12 cellular contexts compared by ENCODE assay signal in genomic region chr14:61811882-61812346, GRCh38. TPM values are rescaled to one million over a fixed set of nuclear protein-coding genes. Genes with fewer than 3 reads are reported as not detected.
A peak's percentile ranks its signal among the peaks of the same experiment; 100 is the strongest.
DNase-seq lines count a peak whose midpoint lies in the region; ATAC-seq and TF ChIP-seq lines count a peak whose summit lies in the region.
"Had no signal": no experiment of that assay in that cellular context is flagged by ENCODE, and none has a peak within 500 bp of the region (broad histone marks: within the 10 kb centered on the region; RNA-seq: fewer than 3 reads in every experiment).

No MANE protein-coding gene starts in this region.

- H3K4me1 Mint-ChIP-seq in memory B cell = peaks cover 9% of the 10 kb centered on the region
- H3K4me1 Mint-ChIP-seq in type B pancreatic cell (ENCODE audit: unreplicated experiment) = peaks cover under 1% of the 10 kb centered on the region

- H3K27me3 Mint-ChIP-seq in memory B cell = peaks cover 20% of the 10 kb centered on the region
- peaks cover 74% of the 10 kb centered on the region for H3K27me3 Mint-ChIP-seq in type B pancreatic cell

- H3K27ac Mint-ChIP-seq in memory B cell = no peak overlapping the region
- peak overlapping the region; percentile 32 for H3K27ac Mint-ChIP-seq in type B pancreatic cell

- no peaks in the 10 kb centered on the region for H3K9me3 ChIP-seq in left ventricle myocardium inferior (replicated peaks)
- no peaks in the 10 kb centered on the region for H3K9me3 ChIP-seq in adipocyte (ENCODE audit: control insufficient read depth, low read length)
- H3K9me3 ChIP-seq: Caco-2 had no signal

- H3K4me1 ChIP-seq in left ventricle myocardium inferior (peaks cover 6% of the 10 kb centered on the region), adipocyte (ENCODE audit: control insufficient read depth, insufficient read depth, low read length) (peaks cover 4% of the 10 kb centered on the region)
- H3K4me1 ChIP-seq: Caco-2 had no signal

- intact Hi-C loops in left ventricle myocardium inferior (cut with micrococcal nuclease) (no loop called here), left cardiac atrium (cut with DNase I) (no loop called here)

- H3K9me3 Mint-ChIP-seq in memory B cell (no peaks in the 10 kb centered on the region), type B pancreatic cell (no peaks in the 10 kb centered on the region)

- H3K4me3 ChIP-seq in left ventricle myocardium inferior (peak overlapping the region; percentile 66), adipocyte (ENCODE audit: low read length) (peak overlapping the region; percentile 52)

- TF ChIP-seq CTCF in left ventricle myocardium inferior (IDR thresholded peaks at IDR 0.05; ENCODE audit: borderline replicate concordance) (no peak), type B pancreatic cell (conservative IDR thresholded peaks at IDR 0.05) (no peak)

- no peaks in the 10 kb centered on the region for H3K36me3 ChIP-seq in left ventricle myocardium inferior
- H3K36me3 ChIP-seq in adipocyte (ENCODE audit: control insufficient read depth, insufficient read depth, low read length, severe bottlenecking) = no peaks in the 10 kb centered on the region

- no peak for ATAC-seq in left cardiac atrium
- ATAC-seq in memory B cell (ENCODE audit: low read depth) = no peak
- ATAC-seq in HG02973 (IDR thresholded peaks at IDR 0.05; ENCODE audit: unreplicated experiment) = no peak
- no peak for ATAC-seq in HG03460 (IDR thresholded peaks at IDR 0.05; ENCODE audit: unreplicated experiment)

- H3K4me3 Mint-ChIP-seq in memory B cell = peak overlapping the region; percentile 80
- peak overlapping the region; percentile 90 for H3K4me3 Mint-ChIP-seq in type B pancreatic cell

- DNase-seq in left ventricle myocardium inferior (no peak), left cardiac atrium (no peak), adipocyte (ENCODE audit: low read depth) (no peak), memory B cell (ENCODE audit: low spot score in 2 of 2) (no peak), type B pancreatic cell (ENCODE audit: extremely low spot score, unreplicated experiment) (no peak)
- DNase-seq in activated effector memory CD4-positive, alpha-beta T cell treated with Interleukin-2 at 50 U/mL for 16 hours = no peak
- DNase-seq: Caco-2, NCI-H2029 had no signal

- H3K27me3 ChIP-seq in left ventricle myocardium inferior (ENCODE audit: low read depth) = peaks cover 59% of the 10 kb centered on the region
- H3K27me3 ChIP-seq in adipocyte (replicated peaks; ENCODE audit: control insufficient read depth, insufficient read depth, low read length) = peaks cover 43% of the 10 kb centered on the region

- no peak overlapping the region for H3K27ac ChIP-seq in left ventricle myocardium inferior (replicated peaks)
- H3K27ac ChIP-seq: HL-60 had no signal

- no peak overlapping the region for H3K9ac ChIP-seq in adipocyte (ENCODE audit: low read length)

- H3K36me3 Mint-ChIP-seq in memory B cell = peaks cover 4% of the 10 kb centered on the region
- peaks cover 4% of the 10 kb centered on the region for H3K36me3 Mint-ChIP-seq in type B pancreatic cell

RNA-seq across cellular contexts. Expression of gene SYT16, which starts 0.6 kb away (rescaled TPM):
- total RNA-seq in left ventricle myocardium inferior = not detected
- under 1 TPM; 0.32 to 0.60 TPM for total RNA-seq in left cardiac atrium
- total RNA-seq in type B pancreatic cell (ENCODE audit: low replicate concordance) = 0.90 and 2.1 TPM in 2 replicates
- total RNA-seq: activated CD8-positive, alpha-beta memory T cell treated with anti-CD3 and anti-CD28 coated beads for 36 hours had no signal

RNA-seq across cellular contexts. Expression of gene SNAPC1, which starts 49.7 kb away (rescaled TPM):
- total RNA-seq in left ventricle myocardium inferior (9.2 TPM), left cardiac atrium (1 to 10 TPM; 6.8 to 9.6 TPM), type B pancreatic cell (ENCODE audit: low replicate concordance) (3.2 and 5.6 TPM in 2 replicates)
